ENCODE assay signal across 8 cellular contexts in genomic region chr9:78023003-78023741, GRCh38. TPM values are rescaled to one million over a fixed set of nuclear protein-coding genes. Genes with fewer than 3 reads are reported as not detected.
DNase-seq lines count a peak whose midpoint lies in the region; ATAC-seq, FAIRE-seq and TF ChIP-seq lines count a peak whose summit lies in the region.

No MANE protein-coding gene starts in this region.

- no peak for TF ChIP-seq POLR2A in endothelial cell of umbilical vein (IDR thresholded peaks at IDR 0.05; ENCODE audit: low read depth, low read length)

- no peak overlapping the region for H3K4me3 ChIP-seq in CD4-positive, CD25-positive, alpha-beta regulatory T cell (ENCODE audit: low read depth, low read length)
- H3K4me3 ChIP-seq in endothelial cell of umbilical vein (replicated peaks in 1 of 3; ENCODE audit: insufficient read depth in 1 of 3, low read depth in 1 of 3, low read length in 3 of 3) (peak overlapping the region in 1 of 3 experiments; percentile 13), MM.1S (ENCODE audit: low read length) (no peak overlapping the region)

- H2AFZ ChIP-seq in endothelial cell of umbilical vein (ENCODE audit: low read depth, low read length) (no peak overlapping the region), MM.1S (ENCODE audit: low read length) (no peak overlapping the region)

- dilution Hi-C loops in endothelial cell of umbilical vein (cut with MboI; ENCODE audit: extremely low pct_ligation_motif_present, low sequenced_read_pairs): no loop called here

- POLR2A ChIA-PET in endothelial cell of umbilical vein (lab: Charles Lee): no interaction called here

- peak overlapping the region; percentile 59 for H3K9ac ChIP-seq in endothelial cell of umbilical vein (replicated peaks; ENCODE audit: extremely low read depth, insufficient read depth, low read length)
- H3K9ac ChIP-seq in MM.1S (ENCODE audit: low read length): no peak overlapping the region

- CTCF ChIA-PET in endothelial cell of umbilical vein (lab: Charles Lee): interaction anchor here (0.7 to 7.7 kb wide), 5 partner anchors 12 to 182 kb away, joined by 3 to 81 read pairs (median 5); no protein-coding TSS in a partner anchor

- H3K4me1 ChIP-seq in CD4-positive, CD25-positive, alpha-beta regulatory T cell (ENCODE audit: control insufficient read depth, insufficient read depth, low read length, poor library complexity, severe bottlenecking): peaks cover 16% of the 10 kb centered on the region
- H3K4me1 ChIP-seq in endothelial cell of umbilical vein (ENCODE audit: control insufficient read depth, extremely low read depth, insufficient read depth, low read length): peaks cover 58% of the 10 kb centered on the region
- H3K4me1 ChIP-seq in MM.1S (ENCODE audit: low read length): no peaks in the 10 kb centered on the region

- no peaks in the 10 kb centered on the region for H3K9me2 ChIP-seq in MM.1S (replicated peaks; ENCODE audit: insufficient read depth, low read length)

- no peaks in the 10 kb centered on the region for H3F3A ChIP-seq in MM.1S (ENCODE audit: insufficient read depth, low read length)

- H3K79me2 ChIP-seq in endothelial cell of umbilical vein (ENCODE audit: control insufficient read depth, insufficient read depth, low read length): peaks cover 95% of the 10 kb centered on the region
- peaks cover 26% of the 10 kb centered on the region for H3K79me2 ChIP-seq in MM.1S (ENCODE audit: low read length)

- H3K27me3 Mint-ChIP-seq in CD4-positive, CD25-positive, alpha-beta regulatory T cell: no peaks in the 10 kb centered on the region
- no peaks in the 10 kb centered on the region for H3K27me3 Mint-ChIP-seq in nephron (ENCODE audit: low read depth)

- H3K36me3 ChIP-seq in CD4-positive, CD25-positive, alpha-beta regulatory T cell (ENCODE audit: control insufficient read depth, insufficient read depth, low read length): no peaks in the 10 kb centered on the region
- no peaks in the 10 kb centered on the region for H3K36me3 ChIP-seq in endothelial cell of umbilical vein (ENCODE audit: control insufficient read depth in 2 of 2, extremely low read depth in 1 of 2, insufficient read depth in 2 of 2, low read length in 2 of 2)
- H3K36me3 ChIP-seq in MM.1S (replicated peaks; ENCODE audit: insufficient read depth, low read length): no peaks in the 10 kb centered on the region

- no peaks in the 10 kb centered on the region for H3K9me1 ChIP-seq in endothelial cell of umbilical vein (replicated peaks; ENCODE audit: control insufficient read depth, extremely low read depth, insufficient read depth, low read length)

- H3K27ac ChIP-seq in CD4-positive, CD25-positive, alpha-beta regulatory T cell (ENCODE audit: insufficient read depth, low read length, poor library complexity, severe bottlenecking): no peak overlapping the region
- H3K27ac ChIP-seq in endothelial cell of umbilical vein (ENCODE audit: insufficient read depth, low read depth, low read length) (peak overlapping the region; percentile 36), MM.1S (ENCODE audit: low read length) (no peak overlapping the region)

- TF ChIP-seq CTCF in endothelial cell of umbilical vein (IDR thresholded peaks at IDR 0.05; ENCODE audit: extremely low read depth in 1 of 2, insufficient read depth in 1 of 2, low read depth in 1 of 2, low read length in 2 of 2) (no peak), nephron (IDR thresholded peaks at IDR 0.05; ENCODE audit: unreplicated experiment in 3 of 3) (no peak), MM.1S (IDR thresholded peaks at IDR 0.05; ENCODE audit: low read length) (no peak)

- no peak overlapping the region for H3K4me3 Mint-ChIP-seq in CD4-positive, CD25-positive, alpha-beta regulatory T cell
- H3K4me3 Mint-ChIP-seq in nephron: peak overlapping the region in 1 of 3 experiments; percentile 0

- FAIRE-seq in endothelial cell of umbilical vein (lab: Jason Lieb, UNC): peak; percentile 70

- peaks cover 5% of the 10 kb centered on the region for H4K20me1 ChIP-seq in endothelial cell of umbilical vein (replicated peaks; ENCODE audit: control insufficient read depth, extremely low read depth, insufficient read depth, low read length)
- H4K20me1 ChIP-seq in MM.1S (ENCODE audit: insufficient read depth, low read length): no peaks in the 10 kb centered on the region

- peaks cover 26 to 83% (median 59%) of the 10 kb centered on the region in 4 donors for H3K4me1 Mint-ChIP-seq in CD4-positive, CD25-positive, alpha-beta regulatory T cell
- H3K4me1 Mint-ChIP-seq in nephron: peaks cover 44% of the 10 kb centered on the region

- no peak for DNase-seq in CD4-positive, CD25-positive, alpha-beta regulatory T cell
- DNase-seq in NOMO-1 (lab: John Stamatoyannopoulos, UW; ENCODE audit: unreplicated experiment in 2 of 2): peak; percentile 77 to 85
- peak; percentile 64 for DNase-seq in endothelial cell of umbilical vein (ENCODE audit: low read depth, low spot score)
- no peak for DNase-seq in NCI-H774 (lab: John Stamatoyannopoulos, UW)
- no peak for DNase-seq in MM.1S

- no peak for ATAC-seq in CD4-positive, CD25-positive, alpha-beta regulatory T cell (ENCODE audit: low read depth in 2 of 2)
- ATAC-seq in HG03159 (IDR thresholded peaks at IDR 0.05; ENCODE audit: unreplicated experiment) (no peak), GM19395 (IDR thresholded peaks at IDR 0.05; ENCODE audit: unreplicated experiment) (no peak)

- no peaks in the 10 kb centered on the region for H3K27me3 ChIP-seq in CD4-positive, CD25-positive, alpha-beta regulatory T cell (ENCODE audit: control insufficient read depth, insufficient read depth, low read length)
- H3K27me3 ChIP-seq in endothelial cell of umbilical vein (ENCODE audit: control insufficient read depth in 2 of 2, insufficient read depth in 2 of 2, low read length in 2 of 2) (no peaks in the 10 kb centered on the region), MM.1S (replicated peaks; ENCODE audit: insufficient read depth, low read length) (no peaks in the 10 kb centered on the region)

- no peaks in the 10 kb centered on the region for H3K9me3 Mint-ChIP-seq in CD4-positive, CD25-positive, alpha-beta regulatory T cell
- H3K9me3 Mint-ChIP-seq in nephron: no peaks in the 10 kb centered on the region

- no TSS peak for BruUV-seq in endothelial cell of umbilical vein (replicated peaks; lab: Mats Ljungman, UMichigan)

- H3K27ac Mint-ChIP-seq in CD4-positive, CD25-positive, alpha-beta regulatory T cell: peak overlapping the region in 2 of 3 donors; percentile 34 to 64
- peak overlapping the region; percentile 57 to 92 (median 87) for H3K27ac Mint-ChIP-seq in nephron

- peaks cover 11% of the 10 kb centered on the region for H3K36me3 Mint-ChIP-seq in CD4-positive, CD25-positive, alpha-beta regulatory T cell
- H3K36me3 Mint-ChIP-seq in nephron (ENCODE audit: low read depth): peaks cover 3% of the 10 kb centered on the region

- H3K4me2 ChIP-seq in endothelial cell of umbilical vein (ENCODE audit: insufficient read depth, low read length) (peak overlapping the region; percentile 56), MM.1S (ENCODE audit: low read depth, low read length) (no peak overlapping the region)

- intact Hi-C loops in endothelial cell of umbilical vein (cut with micrococcal nuclease): loop anchor here (1.0 to 5.0 kb wide), 2 partner anchors 21 to 311 kb away; no protein-coding TSS in a partner anchor

- no peaks in the 10 kb centered on the region for H3K9me3 ChIP-seq in CD4-positive, CD25-positive, alpha-beta regulatory T cell (ENCODE audit: control insufficient read depth in 2 of 2, low read length in 2 of 2)
- H3K9me3 ChIP-seq in endothelial cell of umbilical vein (replicated peaks; ENCODE audit: control insufficient read depth, insufficient read depth, low read length) (no peaks in the 10 kb centered on the region), MM.1S (replicated peaks; ENCODE audit: insufficient read depth, low read length) (no peaks in the 10 kb centered on the region)

TF ChIP-seq in endothelial cell of umbilical vein, 7 proteins besides CTCF, POLR2A, EP300 and RAD21:
- TF ChIP-seq, protein P1, sequence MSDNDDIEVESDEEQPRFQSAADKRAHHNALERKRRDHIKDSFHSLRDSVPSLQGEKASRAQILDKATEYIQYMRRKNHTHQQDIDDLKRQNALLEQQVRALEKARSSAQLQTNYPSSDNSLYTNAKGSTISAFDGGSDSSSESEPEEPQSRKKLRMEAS (IDR thresholded peaks at IDR 0.05; ENCODE audit: insufficient read depth, insufficient read length): no peak
- no peak for TF ChIP-seq POLR2AphosphoS5 (IDR thresholded peaks at IDR 0.05; ENCODE audit: insufficient read depth, low read depth, low read length)
- no peak for TF ChIP-seq FOS (IDR thresholded peaks at IDR 0.05; ENCODE audit: borderline replicate concordance, insufficient read depth, low read length)
- no peak for TF ChIP-seq GATA2 (IDR thresholded peaks at IDR 0.05; ENCODE audit: insufficient read depth, insufficient read length, low read depth, low read length)
- no peak for TF ChIP-seq MYC (IDR thresholded peaks at IDR 0.05; ENCODE audit: low read depth, low read length)
- no peak for TF ChIP-seq EZH2 (IDR thresholded peaks at IDR 0.05; ENCODE audit: borderline replicate concordance, low read depth, low read length, severe bottlenecking)
- no peak for TF ChIP-seq JUN (IDR thresholded peaks at IDR 0.05; ENCODE audit: borderline replicate concordance, insufficient read depth, insufficient read length, low read depth)
TF ChIP-seq in endothelial cell of umbilical vein: peak in this region for 0.

RNA-seq across cellular contexts. Expression of gene GNAQ, which starts 8.4 kb away (rescaled TPM):
- total RNA-seq in CD4-positive, CD25-positive, alpha-beta regulatory T cell: 79.4 TPM
- polyA plus RNA-seq in CD4-positive, CD25-positive, alpha-beta regulatory T cell: 10 to 100 TPM in 3 of 4 donors, 1 to 10 TPM in 1; 8.5 to 20.5 (median 14.0) TPM
- 61.8 and 67.3 TPM in 2 replicates for total RNA-seq in endothelial cell of umbilical vein
- 23.4 and 26.1 TPM in 2 replicates for polyA plus RNA-seq in endothelial cell of umbilical vein
- polyA plus RNA-seq in endothelial cell of umbilical vein (2011; cell fraction: cytosol; rRNA removed): 24.7 and 28.5 TPM in 2 replicates
- 44.5 and 53.0 TPM in 2 replicates for polyA plus RNA-seq in endothelial cell of umbilical vein (2011; cell fraction: nucleus; rRNA removed)
- polyA plus RNA-seq in endothelial cell of umbilical vein (2012): 44.6 and 53.3 TPM in 2 replicates
- 63.0 and 88.3 TPM in 2 replicates for polyA minus RNA-seq in endothelial cell of umbilical vein
- 7.8 TPM for polyA minus RNA-seq in endothelial cell of umbilical vein (2011; cell fraction: cytosol; rRNA and poly(A)+ RNA removed)
- polyA minus RNA-seq in endothelial cell of umbilical vein (2011; cell fraction: nucleus; rRNA and poly(A)+ RNA removed): 43.5 and 56.2 TPM in 2 replicates

Comparison
In these comparisons a context has a peak if more than half of its experiments do, and no peak if none do; other contexts are left out.
1. DNase-seq: peak in NOMO-1 (2 of 2) and endothelial cell of umbilical vein (single experiment); none in CD4-positive, CD25-positive, alpha-beta regulatory T cell (0 of 3), NCI-H774 (single experiment) and MM.1S (single experiment).